Comparison of ENCODE assay signal across 12 cellular contexts in the genomic region with DNA sequence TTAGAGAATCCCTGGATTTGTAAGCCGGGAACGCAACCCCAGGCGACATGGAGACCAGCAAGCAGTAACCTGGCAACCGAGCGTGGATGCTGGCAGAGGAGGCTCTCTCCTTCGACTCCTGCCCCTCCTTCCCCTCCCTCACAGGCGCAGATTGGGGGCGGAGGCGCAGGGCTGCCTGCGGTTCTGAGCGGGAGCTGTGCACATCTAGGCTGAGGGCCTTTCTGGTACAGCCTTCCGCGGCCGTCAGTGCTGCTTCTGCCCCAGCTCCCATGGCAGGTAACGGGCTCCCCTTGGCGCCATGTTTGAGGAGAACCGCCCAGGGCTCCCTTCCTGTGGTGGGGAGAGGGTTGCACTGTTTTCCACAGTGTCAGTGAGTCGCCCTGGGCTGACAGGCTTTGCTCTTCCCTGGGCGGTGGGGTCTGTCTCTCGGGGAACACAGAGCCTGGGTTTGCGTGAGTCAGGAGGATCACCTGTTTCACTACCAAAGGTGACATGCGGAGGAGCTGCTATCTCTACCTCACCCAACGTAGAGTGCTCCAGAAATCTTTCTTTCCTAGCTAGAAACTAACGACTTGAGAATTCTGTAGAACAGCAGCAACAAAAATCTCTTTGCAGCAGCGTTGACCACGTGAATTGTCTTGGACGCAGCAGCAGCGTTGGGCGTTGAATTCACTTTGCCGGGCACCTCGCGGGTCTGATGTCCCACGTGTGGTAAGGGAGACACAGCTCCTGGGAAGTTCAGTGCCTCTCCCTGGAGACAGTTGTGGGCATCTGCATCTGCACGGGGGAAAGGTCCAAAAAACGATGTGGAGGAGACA.
DNase-seq lines count a peak whose midpoint lies in the region; ATAC-seq and TF ChIP-seq lines count a peak whose summit lies in the region.
"Had no signal": no experiment of that assay in that cellular context is flagged by ENCODE, and none has a peak within 500 bp of the region (broad histone marks: within the 10 kb centered on the region; RNA-seq: fewer than 3 reads in every experiment).

No MANE protein-coding gene starts in this region.

- no peak for ATAC-seq in GM19035 (IDR thresholded peaks at IDR 0.05; ENCODE audit: unreplicated experiment)
- ATAC-seq: HCT116 had no signal

- peaks cover 12% of the 10 kb centered on the region for H3K27me3 Mint-ChIP-seq in T-helper 1 cell treated with Interleukin-12 subunit alpha and Interleukin-12 subunit beta and Interleukin-4 antibody, amounts not matched to agents 30 μg/mL and 1 μg/mL, for 36 hours (ENCODE audit: low read depth)
- peaks cover 43% of the 10 kb centered on the region for H3K27me3 Mint-ChIP-seq in progenitor cell of endocrine pancreas

- H3K4me1 Mint-ChIP-seq in T-helper 1 cell treated with Interleukin-12 subunit alpha and Interleukin-12 subunit beta and Interleukin-4 antibody, amounts not matched to agents 30 μg/mL and 1 μg/mL, for 36 hours (ENCODE audit: low read depth): peaks cover 14% of the 10 kb centered on the region
- H3K4me1 Mint-ChIP-seq in progenitor cell of endocrine pancreas (ENCODE audit: low read depth): peaks cover 3% of the 10 kb centered on the region

- no peak overlapping the region for H3K27ac Mint-ChIP-seq in T-helper 1 cell treated with Interleukin-12 subunit alpha and Interleukin-12 subunit beta and Interleukin-4 antibody, amounts not matched to agents 30 μg/mL and 1 μg/mL, for 36 hours
- H3K27ac Mint-ChIP-seq in progenitor cell of endocrine pancreas: no peak overlapping the region
- H3K27ac Mint-ChIP-seq: dendritic cell treated with granulocyte-macrophage colony-stimulating factor and Interleukin-4, amounts not matched to agents 40 ng/mL and 50 ng/mL, for 4 days had no signal

- peaks cover 12% of the 10 kb centered on the region for H3K9me3 Mint-ChIP-seq in T-helper 1 cell treated with Interleukin-12 subunit alpha and Interleukin-12 subunit beta and Interleukin-4 antibody, amounts not matched to agents 30 μg/mL and 1 μg/mL, for 36 hours
- H3K9me3 Mint-ChIP-seq in progenitor cell of endocrine pancreas (ENCODE audit: low read depth): no peaks in the 10 kb centered on the region
- H3K9me3 Mint-ChIP-seq: dendritic cell treated with granulocyte-macrophage colony-stimulating factor and Interleukin-4, amounts not matched to agents 40 ng/mL and 50 ng/mL, for 4 days had no signal

- H3K36me3 Mint-ChIP-seq in T-helper 1 cell treated with Interleukin-12 subunit alpha and Interleukin-12 subunit beta and Interleukin-4 antibody, amounts not matched to agents 30 μg/mL and 1 μg/mL, for 36 hours (ENCODE audit: low read depth): no peaks in the 10 kb centered on the region
- no peaks in the 10 kb centered on the region for H3K36me3 Mint-ChIP-seq in progenitor cell of endocrine pancreas (ENCODE audit: insufficient read depth)

- peak overlapping the region; percentile 23 for H3K4me3 Mint-ChIP-seq in T-helper 1 cell treated with Interleukin-12 subunit alpha and Interleukin-12 subunit beta and Interleukin-4 antibody, amounts not matched to agents 30 μg/mL and 1 μg/mL, for 36 hours
- H3K4me3 Mint-ChIP-seq in progenitor cell of endocrine pancreas (ENCODE audit: low read depth): peak overlapping the region; percentile 11
- H3K4me3 Mint-ChIP-seq: dendritic cell treated with granulocyte-macrophage colony-stimulating factor and Interleukin-4, amounts not matched to agents 40 ng/mL and 50 ng/mL, for 4 days had no signal

- DNase-seq in T-helper 1 cell (no peak), NCI-H524 (lab: John Stamatoyannopoulos, UW) (peak; percentile 55 to 82), hippocampal formation (lab: John Stamatoyannopoulos, UW) (peak; percentile 38 to 44), progenitor cell of endocrine pancreas (ENCODE audit: low spot score, unreplicated experiment) (peak; percentile 15), hepatic stellate cell (ENCODE audit: low spot score) (no peak), RKO (ENCODE audit: low spot score) (no peak)
- DNase-seq: ACHN, T-helper 9 cell had no signal

- no peak for TF ChIP-seq CTCF in progenitor cell of endocrine pancreas (IDR thresholded peaks at IDR 0.05; ENCODE audit: unreplicated experiment)

Comparison
In these comparisons a context has a peak if more than half of its experiments do, and no peak if none do; other contexts are left out.
1. DNase-seq: peak in NCI-H524 (2 of 2), hippocampal formation (2 of 2) and progenitor cell of endocrine pancreas (single experiment); none in T-helper 1 cell (0 of 5), hepatic stellate cell (single experiment) and RKO (single experiment).